12 cellular contexts compared by ENCODE assay signal in the genomic region with DNA sequence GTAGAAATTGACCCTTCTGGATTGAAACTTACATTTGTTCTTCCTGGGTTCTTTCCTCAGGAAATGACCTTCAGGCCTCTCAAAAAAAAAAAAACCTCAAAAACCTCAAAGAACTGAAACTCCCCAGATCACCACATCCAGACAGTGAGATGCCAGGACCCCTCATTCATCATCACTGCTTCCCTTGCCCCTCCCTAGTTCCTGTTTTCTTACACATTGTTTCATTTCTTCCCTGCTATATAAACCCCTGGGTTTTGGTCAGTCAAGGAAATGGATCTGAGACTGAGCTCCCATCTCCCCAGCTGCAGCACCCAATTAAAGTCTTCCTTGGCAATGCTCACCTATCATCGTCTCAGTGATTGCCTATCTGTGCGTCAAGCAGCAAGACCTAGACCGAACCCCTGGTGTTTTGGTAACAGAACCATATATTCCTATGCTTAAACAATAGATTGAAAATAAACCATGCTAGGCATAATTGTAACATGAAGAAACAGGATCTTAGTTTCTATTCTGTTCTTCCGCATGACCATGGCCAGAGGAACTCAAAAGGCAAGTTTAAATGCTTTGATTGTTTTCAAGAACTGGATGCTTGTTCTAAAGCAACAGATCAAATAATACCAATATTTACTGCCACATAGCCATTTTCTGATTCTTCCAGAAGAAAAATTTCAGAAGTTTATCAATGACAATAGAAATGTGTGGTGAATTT.
A peak's percentile ranks its signal among the peaks of the same experiment; 100 is the strongest.
DNase-seq lines count a peak whose midpoint lies in the region; ATAC-seq and TF ChIP-seq lines count a peak whose summit lies in the region.
"Had no signal": no experiment of that assay in that cellular context is flagged by ENCODE, and none has a peak within 500 bp of the region (broad histone marks: within the 10 kb centered on the region; RNA-seq: fewer than 3 reads in every experiment).

No MANE protein-coding gene starts in this region.

- H3K36me3 Mint-ChIP-seq in activated CD4-positive, alpha-beta T cell treated with anti-CD3 and anti-CD28 coated beads, Interleukin-2, amount 10 ng/mL, durations not matched to agents 7 days and 5 days (ENCODE audit: low read depth): peaks cover 11% of the 10 kb centered on the region
- no peaks in the 10 kb centered on the region for H3K36me3 Mint-ChIP-seq in chondrocyte (ENCODE audit: low read depth)

- peak; percentile 21 for DNase-seq in activated CD4-positive, alpha-beta T cell treated with anti-CD3 and anti-CD28 coated beads, Interleukin-2, amount 10 ng/mL, durations not matched to agents 7 days and 5 days
- DNase-seq in activated CD4-positive, alpha-beta T cell treated with anti-CD3 and anti-CD28 coated beads for 4 hours: no peak
- DNase-seq in OCI-M1 (lab: John Stamatoyannopoulos, UW) (peak; percentile 85), chondrocyte (ENCODE audit: low spot score) (no peak), spleen (no peak), ecto neural progenitor cell (ENCODE audit: low spot score) (no peak)
- DNase-seq: ACHN, heart right ventricle, right cardiac atrium had no signal

- intact Hi-C loops in spleen (cut with DNase I; ENCODE audit: low total_unique reads): no loop called here

- peaks cover 59% of the 10 kb centered on the region for H3K4me1 Mint-ChIP-seq in activated CD4-positive, alpha-beta T cell treated with anti-CD3 and anti-CD28 coated beads, Interleukin-2, amount 10 ng/mL, durations not matched to agents 7 days and 5 days
- H3K4me1 Mint-ChIP-seq in chondrocyte (ENCODE audit: low read depth): peaks cover 38% of the 10 kb centered on the region

- peak overlapping the region; percentile 86 for H3K27ac Mint-ChIP-seq in activated CD4-positive, alpha-beta T cell treated with anti-CD3 and anti-CD28 coated beads, Interleukin-2, amount 10 ng/mL, durations not matched to agents 7 days and 5 days
- peak overlapping the region; percentile 96 for H3K27ac Mint-ChIP-seq in chondrocyte (ENCODE audit: unreplicated experiment)

- H3K27me3 Mint-ChIP-seq in activated CD4-positive, alpha-beta T cell treated with anti-CD3 and anti-CD28 coated beads, Interleukin-2, amount 10 ng/mL, durations not matched to agents 7 days and 5 days: no peaks in the 10 kb centered on the region
- no peaks in the 10 kb centered on the region for H3K27me3 Mint-ChIP-seq in chondrocyte (ENCODE audit: low read depth)

- H3K4me1 ChIP-seq in spleen: peaks cover 27 to 65% (median 57%) of the 10 kb centered on the region in 6 donors

- H3K36me3 ChIP-seq in spleen: no peaks in the 10 kb centered on the region
- H3K36me3 ChIP-seq: heart right ventricle had no signal

- TF ChIP-seq POLR2A in spleen (IDR thresholded peaks at IDR 0.05): no peak

- ATAC-seq in esophagus mucosa (no peak), GM21381 (IDR thresholded peaks at IDR 0.05; ENCODE audit: unreplicated experiment) (no peak)
- ATAC-seq: heart right ventricle, Panc1, right cardiac atrium had no signal

- no peaks in the 10 kb centered on the region for H3K9me3 ChIP-seq in spleen
- H3K9me3 ChIP-seq: heart right ventricle had no signal

- H3K4me3 ChIP-seq in spleen: no peak overlapping the region
- H3K4me3 ChIP-seq: heart right ventricle had no signal

- CTCF ChIA-PET in activated CD4-positive, alpha-beta T cell treated with anti-CD3 and anti-CD28 coated beads, Interleukin-2, amount 10 ng/mL, durations not matched to agents 7 days and 5 days (lab: Charles Lee): interaction anchor here (0.7 to 1.6 kb wide), 2 partner anchors 11 to 763 kb away, joined by 5 read pairs; no protein-coding TSS in a partner anchor

- H3K27me3 ChIP-seq in spleen (replicated peaks in 1 of 7): no peaks in the 10 kb centered on the region
- H3K27me3 ChIP-seq: heart right ventricle had no signal

- H3K9me3 Mint-ChIP-seq in activated CD4-positive, alpha-beta T cell treated with anti-CD3 and anti-CD28 coated beads, Interleukin-2, amount 10 ng/mL, durations not matched to agents 7 days and 5 days: no peaks in the 10 kb centered on the region
- H3K9me3 Mint-ChIP-seq in chondrocyte (ENCODE audit: low read depth): no peaks in the 10 kb centered on the region

- H3K27ac ChIP-seq in spleen: peak overlapping the region in 6 of 8 donors; percentile 7 to 85 (median 64)

- peak overlapping the region; percentile 8 for H3K4me3 Mint-ChIP-seq in activated CD4-positive, alpha-beta T cell treated with anti-CD3 and anti-CD28 coated beads, Interleukin-2, amount 10 ng/mL, durations not matched to agents 7 days and 5 days
- no peak overlapping the region for H3K4me3 Mint-ChIP-seq in chondrocyte (ENCODE audit: unreplicated experiment)

- POLR2A ChIA-PET in activated CD4-positive, alpha-beta T cell treated with anti-CD3 and anti-CD28 coated beads, Interleukin-2, amount 10 ng/mL, durations not matched to agents 7 days and 5 days (lab: Charles Lee): interaction anchor here (1.0 kb wide), 1 partner anchor 40 kb away, joined by 3 read pairs; no protein-coding TSS in a partner anchor

- no peak for TF ChIP-seq CTCF in chondrocyte (IDR thresholded peaks at IDR 0.05)
- no peak for TF ChIP-seq CTCF in spleen (IDR thresholded peaks at IDR 0.05 in 8 of 11, conservative IDR thresholded peaks at IDR 0.05 in 3 of 11)

- WGBS in spleen, 5 donors: 45 to 66% (median 52%) methylated on average over 4 of the region's 4 CpGs

Comparison
In these comparisons a context has a peak if more than half of its experiments do, and no peak if none do; other contexts are left out.
1. DNase-seq: peak in activated CD4-positive, alpha-beta T cell treated with anti-CD3 and anti-CD28 coated beads, Interleukin-2, amount 10 ng/mL, durations not matched to agents 7 days and 5 days (single experiment) and OCI-M1 (single experiment); none in activated CD4-positive, alpha-beta T cell treated with anti-CD3 and anti-CD28 coated beads for 4 hours (0 of 2), chondrocyte (single experiment), spleen (single experiment) and ecto neural progenitor cell (single experiment).